8 cellular contexts compared by ENCODE assay signal in genomic region chr2:86193901-86194567, GRCh38. TPM values are rescaled to one million over a fixed set of nuclear protein-coding genes. Genes with fewer than 3 reads are reported as not detected.
DNase-seq lines count a peak whose midpoint lies in the region; ATAC-seq and TF ChIP-seq lines count a peak whose summit lies in the region.

No MANE protein-coding gene starts in this region.

- peak overlapping the region; percentile 85 for H3K4me2 ChIP-seq in GM23338

- no peak overlapping the region for H2AFZ ChIP-seq in GM23338

- H3F3A ChIP-seq in GM23338 (replicated peaks; ENCODE audit: low read depth): no peaks in the 10 kb centered on the region

- H3K4me1 ChIP-seq in GM23338 (ENCODE audit: insufficient read depth) (peaks cover 5% of the 10 kb centered on the region; the same call in 1 of the 2 replicates), esophagus squamous epithelium (peaks cover 14 to 70% (median 17%) of the 10 kb centered on the region in 3 donors)

- H3K9me2 ChIP-seq in GM23338 (ENCODE audit: insufficient read depth): no peaks in the 10 kb centered on the region

- H4K20me1 ChIP-seq in GM23338 (replicated peaks; ENCODE audit: insufficient read depth): peaks cover 27% of the 10 kb centered on the region

- ATAC-seq in GM23338 (no peak), HG02642 (IDR thresholded peaks at IDR 0.05; ENCODE audit: poor library complexity, unreplicated experiment) (no peak)

- H3K4me3 Mint-ChIP-seq in GM23338: peak overlapping the region; percentile 90

- peak overlapping the region; percentile 99; the same call in 1 of the 2 replicates for H3K27ac Mint-ChIP-seq in GM23338

- peaks cover 56% of the 10 kb centered on the region for H3K79me2 ChIP-seq in GM23338 (replicated peaks; ENCODE audit: insufficient read depth)

- H3K4me3 ChIP-seq in GM23338 (peak overlapping the region; percentile 81), esophagus squamous epithelium (peak overlapping the region; percentile 76 to 92 (median 86)), retinal pigment epithelial cell (ENCODE audit: low read length) (peak overlapping the region; percentile 91)

- TF ChIP-seq CTCF in GM23338 (conservative IDR thresholded peaks at IDR 0.05; ENCODE audit: low read depth in 2 of 2): no peak
- peak in 1 of 6 experiments; percentile 13 for TF ChIP-seq CTCF in esophagus squamous epithelium (IDR thresholded peaks at IDR 0.05)
- TF ChIP-seq CTCF in retinal pigment epithelial cell (conservative IDR thresholded peaks at IDR 0.05; ENCODE audit: low read depth, low read length): peak; percentile 4

- H3K36me3 ChIP-seq in GM23338 (ENCODE audit: insufficient read depth) (peaks cover 4% of the 10 kb centered on the region; the same call in 1 of the 2 replicates), esophagus squamous epithelium (peaks cover 0 to 10% (median 0%) of the 10 kb centered on the region in 3 donors)

- intact Hi-C loops in esophagus squamous epithelium (cut with DNase I): no loop called here

- H3K9me3 ChIP-seq in esophagus squamous epithelium: no peaks in the 10 kb centered on the region

- peak; percentile 28 for DNase-seq in GM23338 (ENCODE audit: low spot score)
- peak; percentile 18 for DNase-seq in RPMI8226
- no peak for DNase-seq in esophagus squamous epithelium (lab: John Stamatoyannopoulos, UW)
- no peak for DNase-seq in retinal pigment epithelial cell (ENCODE audit: low read depth)
- no peak for DNase-seq in stimulated activated CD4-positive, alpha-beta T cell treated with anti-CD3 and anti-CD28 coated beads, Interleukin-2, amount 100 ng/mL, for 24 hours
- DNase-seq in GOT3 (lab: John Stamatoyannopoulos, UW): no peak
- DNase-seq in activated CD4-positive, alpha-beta T cell treated with anti-CD3 and anti-CD28 coated beads, Interleukin-2, amount 50 U/mL, for 4 hours: no peak

- H3K27me3 Mint-ChIP-seq in GM23338 (ENCODE audit: insufficient read depth, low read depth, poor library complexity): peaks cover 9% of the 10 kb centered on the region

- no peak for TF ChIP-seq POLR2A in esophagus squamous epithelium (IDR thresholded peaks at IDR 0.05)

- WGBS in esophagus squamous epithelium, 2 donors: 60 to 65% methylated on average over 7 of the region's 7 CpGs

- H3K27ac ChIP-seq in GM23338 (ENCODE audit: low read depth) (no peak overlapping the region), esophagus squamous epithelium (peak overlapping the region; percentile 95 to 99 (median 98))

- H3K27me3 ChIP-seq in GM23338 (ENCODE audit: insufficient read depth): no peaks in the 10 kb centered on the region
- no peaks in the 10 kb centered on the region for H3K27me3 ChIP-seq in esophagus squamous epithelium

- peaks cover 20% of the 10 kb centered on the region for H3K36me3 Mint-ChIP-seq in GM23338 (ENCODE audit: low read depth)

- no peaks in the 10 kb centered on the region; the same call in 2 of the 3 replicates for H3K9me3 Mint-ChIP-seq in GM23338

- peaks cover 16% of the 10 kb centered on the region for H3K4me1 Mint-ChIP-seq in GM23338

TF ChIP-seq in GM23338, 12 proteins besides CTCF, POLR2A, EP300 and RAD21 (continues in another document):
- TF ChIP-seq EZH2 (IDR thresholded peaks at IDR 0.05; ENCODE audit: low read depth, unreplicated experiment): no peak
- TF ChIP-seq ZNF462 (CRISPR knock-in tag; IDR thresholded peaks at IDR 0.05): no peak
- TF ChIP-seq, protein P1, sequence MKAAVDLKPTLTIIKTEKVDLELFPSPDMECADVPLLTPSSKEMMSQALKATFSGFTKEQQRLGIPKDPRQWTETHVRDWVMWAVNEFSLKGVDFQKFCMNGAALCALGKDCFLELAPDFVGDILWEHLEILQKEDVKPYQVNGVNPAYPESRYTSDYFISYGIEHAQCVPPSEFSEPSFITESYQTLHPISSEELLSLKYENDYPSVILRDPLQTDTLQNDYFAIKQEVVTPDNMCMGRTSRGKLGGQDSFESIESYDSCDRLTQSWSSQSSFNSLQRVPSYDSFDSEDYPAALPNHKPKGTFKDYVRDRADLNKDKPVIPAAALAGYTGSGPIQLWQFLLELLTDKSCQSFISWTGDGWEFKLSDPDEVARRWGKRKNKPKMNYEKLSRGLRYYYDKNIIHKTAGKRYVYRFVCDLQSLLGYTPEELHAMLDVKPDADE (IDR thresholded peaks at IDR 0.05): no peak
- no peak for TF ChIP-seq POLR2AphosphoS5 (IDR thresholded peaks at IDR 0.05; ENCODE audit: low read depth)
- no peak for TF ChIP-seq ZNF331 (CRISPR knock-in tag; IDR thresholded peaks at IDR 0.05; ENCODE audit: low read depth)
- TF ChIP-seq CREB1 (CRISPR knock-in tag; IDR thresholded peaks at IDR 0.05; ENCODE audit: low read depth): no peak
- TF ChIP-seq STAT1 (IDR thresholded peaks at IDR 0.05; ENCODE audit: unreplicated experiment): no peak
- no peak for TF ChIP-seq EZH2phosphoT487 (IDR thresholded peaks at IDR 0.05; ENCODE audit: unreplicated experiment)
- no peak for TF ChIP-seq ZNF114 (CRISPR knock-in tag; IDR thresholded peaks at IDR 0.05)

RNA-seq across cellular contexts. Expression of gene IMMT, which starts 1.2 kb away (rescaled TPM):
- total RNA-seq in GM23338 (2014; rRNA removed; shearing (Covaris generic)): 83.1 and 96.7 TPM in 2 replicates
- polyA plus RNA-seq in GM23338 (2016; fragmentation: Nextera tagmentation; extraction: Ambion mirVana): 65.3 and 71.0 TPM in 2 replicates
- total RNA-seq in esophagus squamous epithelium: 10 to 100 TPM; 40.1 to 55.1 (median 49.0) TPM

RNA-seq across cellular contexts. Expression of gene MRPL35, which starts 5.2 kb away (rescaled TPM):
- total RNA-seq in GM23338 (2014; rRNA removed; shearing (Covaris generic)): 33.5 and 43.8 TPM in 2 replicates
- polyA plus RNA-seq in GM23338 (2016; fragmentation: Nextera tagmentation; extraction: Ambion mirVana): 57.2 and 62.0 TPM in 2 replicates
- total RNA-seq in esophagus squamous epithelium: 10 to 100 TPM; 23.0 to 30.8 (median 29.3) TPM

Comparison
In these comparisons a context has a peak if more than half of its experiments do, and no peak if none do; other contexts are left out.
1. DNase-seq: peak in GM23338 (single experiment) and RPMI8226 (single experiment); none in esophagus squamous epithelium (single experiment), retinal pigment epithelial cell (single experiment), stimulated activated CD4-positive, alpha-beta T cell treated with anti-CD3 and anti-CD28 coated beads, Interleukin-2, amount 100 ng/mL, for 24 hours (0 of 2), GOT3 (single experiment) and activated CD4-positive, alpha-beta T cell treated with anti-CD3 and anti-CD28 coated beads, Interleukin-2, amount 50 U/mL, for 4 hours (0 of 2).
2. Peak in every context shown above with its lines, with median percentiles within 50 percentile points of each other: H3K4me3 ChIP-seq.